ENCODE assay signal across 2 cellular contexts in the genomic region with DNA sequence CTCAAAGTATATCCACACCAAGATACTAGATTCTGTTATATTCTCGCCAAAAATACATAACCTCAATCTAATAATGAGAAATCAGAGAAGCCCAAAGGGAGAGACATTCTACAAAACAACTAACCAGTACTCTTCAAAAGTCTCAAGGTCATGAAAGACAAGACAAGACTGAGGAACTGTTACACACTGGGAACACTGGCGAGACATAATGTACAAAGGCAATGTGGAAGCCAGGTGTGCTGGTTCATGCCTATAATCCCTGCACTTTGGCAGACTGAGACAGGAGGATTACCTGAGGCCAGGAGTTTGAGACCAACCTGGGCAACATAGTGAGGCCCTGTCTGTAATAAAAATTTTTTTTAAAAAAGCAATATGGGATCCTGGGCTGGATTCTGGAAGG.
TF ChIP-seq lines count a peak whose summit lies in the region.

No MANE protein-coding gene starts in this region.

TF ChIP-seq in SK-N-SH, 30 proteins besides CTCF, POLR2A, EP300 and RAD21 (continued from another document):
- TF ChIP-seq TAF1 (IDR thresholded peaks at IDR 0.05; ENCODE audit: borderline replicate concordance, low read depth, low read length), result no peak
- no peak for TF ChIP-seq GATA2 (CRISPR knock-in tag; IDR thresholded peaks at IDR 0.05)
- no peak for TF ChIP-seq MXI1 (IDR thresholded peaks at IDR 0.05; ENCODE audit: low read depth, low read length)
- no peak for TF ChIP-seq EZH2phosphoT487 (IDR thresholded peaks at IDR 0.05; ENCODE audit: borderline replicate concordance, low read depth)
- TF ChIP-seq NRF1 (IDR thresholded peaks at IDR 0.05; ENCODE audit: low read depth, low read length), result no peak
- no peak for TF ChIP-seq RFX5 (IDR thresholded peaks at IDR 0.05; ENCODE audit: low read length)
- TF ChIP-seq, protein P1, sequence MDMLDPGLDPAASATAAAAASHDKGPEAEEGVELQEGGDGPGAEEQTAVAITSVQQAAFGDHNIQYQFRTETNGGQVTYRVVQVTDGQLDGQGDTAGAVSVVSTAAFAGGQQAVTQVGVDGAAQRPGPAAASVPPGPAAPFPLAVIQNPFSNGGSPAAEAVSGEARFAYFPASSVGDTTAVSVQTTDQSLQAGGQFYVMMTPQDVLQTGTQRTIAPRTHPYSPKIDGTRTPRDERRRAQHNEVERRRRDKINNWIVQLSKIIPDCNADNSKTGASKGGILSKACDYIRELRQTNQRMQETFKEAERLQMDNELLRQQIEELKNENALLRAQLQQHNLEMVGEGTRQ (IDR thresholded peaks at IDR 0.05; ENCODE audit: borderline replicate concordance, low read depth, low read length), result no peak
- no peak for TF ChIP-seq FOSL2 (IDR thresholded peaks at IDR 0.05; ENCODE audit: borderline replicate concordance, low read depth)
- no peak for TF ChIP-seq NFIC (IDR thresholded peaks at IDR 0.05; ENCODE audit: borderline replicate concordance)
- TF ChIP-seq, protein P2, sequence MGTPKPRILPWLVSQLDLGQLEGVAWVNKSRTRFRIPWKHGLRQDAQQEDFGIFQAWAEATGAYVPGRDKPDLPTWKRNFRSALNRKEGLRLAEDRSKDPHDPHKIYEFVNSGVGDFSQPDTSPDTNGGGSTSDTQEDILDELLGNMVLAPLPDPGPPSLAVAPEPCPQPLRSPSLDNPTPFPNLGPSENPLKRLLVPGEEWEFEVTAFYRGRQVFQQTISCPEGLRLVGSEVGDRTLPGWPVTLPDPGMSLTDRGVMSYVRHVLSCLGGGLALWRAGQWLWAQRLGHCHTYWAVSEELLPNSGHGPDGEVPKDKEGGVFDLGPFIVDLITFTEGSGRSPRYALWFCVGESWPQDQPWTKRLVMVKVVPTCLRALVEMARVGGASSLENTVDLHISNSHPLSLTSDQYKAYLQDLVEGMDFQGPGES (IDR thresholded peaks at IDR 0.05; ENCODE audit: low read depth, low read length), result no peak
- no peak for TF ChIP-seq GABPA (IDR thresholded peaks at IDR 0.05; ENCODE audit: low read depth)
- no peak for TF ChIP-seq TEAD4 (IDR thresholded peaks at IDR 0.05; ENCODE audit: borderline replicate concordance, insufficient read depth)
- TF ChIP-seq JUND (IDR thresholded peaks at IDR 0.05), result no peak
- no peak for TF ChIP-seq SIN3A (IDR thresholded peaks at IDR 0.05; ENCODE audit: borderline replicate concordance, low read depth, low read length)
- TF ChIP-seq TCF12 (IDR thresholded peaks at IDR 0.05), result no peak

TF ChIP-seq in SK-N-SH treated with all-trans-retinoic acid at 6 μM for 48 hours, 23 proteins besides CTCF, POLR2A, EP300 and RAD21:
- TF ChIP-seq, protein P3, sequence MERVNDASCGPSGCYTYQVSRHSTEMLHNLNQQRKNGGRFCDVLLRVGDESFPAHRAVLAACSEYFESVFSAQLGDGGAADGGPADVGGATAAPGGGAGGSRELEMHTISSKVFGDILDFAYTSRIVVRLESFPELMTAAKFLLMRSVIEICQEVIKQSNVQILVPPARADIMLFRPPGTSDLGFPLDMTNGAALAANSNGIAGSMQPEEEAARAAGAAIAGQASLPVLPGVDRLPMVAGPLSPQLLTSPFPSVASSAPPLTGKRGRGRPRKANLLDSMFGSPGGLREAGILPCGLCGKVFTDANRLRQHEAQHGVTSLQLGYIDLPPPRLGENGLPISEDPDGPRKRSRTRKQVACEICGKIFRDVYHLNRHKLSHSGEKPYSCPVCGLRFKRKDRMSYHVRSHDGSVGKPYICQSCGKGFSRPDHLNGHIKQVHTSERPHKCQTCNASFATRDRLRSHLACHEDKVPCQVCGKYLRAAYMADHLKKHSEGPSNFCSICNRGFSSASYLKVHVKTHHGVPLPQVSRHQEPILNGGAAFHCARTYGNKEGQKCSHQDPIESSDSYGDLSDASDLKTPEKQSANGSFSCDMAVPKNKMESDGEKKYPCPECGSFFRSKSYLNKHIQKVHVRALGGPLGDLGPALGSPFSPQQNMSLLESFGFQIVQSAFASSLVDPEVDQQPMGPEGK (CRISPR knock-in tag; IDR thresholded peaks at IDR 0.05; ENCODE audit: borderline replicate concordance), result no peak
- TF ChIP-seq ZNF70 (CRISPR knock-in tag; IDR thresholded peaks at IDR 0.05) (no peak), ESRRG (CRISPR knock-in tag; IDR thresholded peaks at IDR 0.05) (no peak), ZNF8 (CRISPR knock-in tag; IDR thresholded peaks at IDR 0.05) (no peak), ZFP30 (CRISPR knock-in tag; IDR thresholded peaks at IDR 0.05) (no peak), GLIS3 (CRISPR knock-in tag; IDR thresholded peaks at IDR 0.05) (no peak), ZC3H10 (CRISPR knock-in tag; IDR thresholded peaks at IDR 0.05) (no peak), CSDC2 (CRISPR knock-in tag; IDR thresholded peaks at IDR 0.05) (no peak), OSR1 (CRISPR knock-in tag; IDR thresholded peaks at IDR 0.05) (no peak), BACH2 (CRISPR knock-in tag; IDR thresholded peaks at IDR 0.05; ENCODE audit: borderline replicate concordance) (no peak), ARNTL (CRISPR knock-in tag; IDR thresholded peaks at IDR 0.05; ENCODE audit: borderline replicate concordance, low read depth) (no peak), PPARA (CRISPR knock-in tag; IDR thresholded peaks at IDR 0.05; ENCODE audit: borderline replicate concordance) (no peak), ZFP3 (CRISPR knock-in tag; IDR thresholded peaks at IDR 0.05) (no peak), ISL1 (CRISPR knock-in tag; IDR thresholded peaks at IDR 0.05) (no peak), RARB (CRISPR knock-in tag; IDR thresholded peaks at IDR 0.05) (no peak), TCF4 (CRISPR knock-in tag; IDR thresholded peaks at IDR 0.05; ENCODE audit: borderline replicate concordance) (no peak)
- TF ChIP-seq, protein P4, sequence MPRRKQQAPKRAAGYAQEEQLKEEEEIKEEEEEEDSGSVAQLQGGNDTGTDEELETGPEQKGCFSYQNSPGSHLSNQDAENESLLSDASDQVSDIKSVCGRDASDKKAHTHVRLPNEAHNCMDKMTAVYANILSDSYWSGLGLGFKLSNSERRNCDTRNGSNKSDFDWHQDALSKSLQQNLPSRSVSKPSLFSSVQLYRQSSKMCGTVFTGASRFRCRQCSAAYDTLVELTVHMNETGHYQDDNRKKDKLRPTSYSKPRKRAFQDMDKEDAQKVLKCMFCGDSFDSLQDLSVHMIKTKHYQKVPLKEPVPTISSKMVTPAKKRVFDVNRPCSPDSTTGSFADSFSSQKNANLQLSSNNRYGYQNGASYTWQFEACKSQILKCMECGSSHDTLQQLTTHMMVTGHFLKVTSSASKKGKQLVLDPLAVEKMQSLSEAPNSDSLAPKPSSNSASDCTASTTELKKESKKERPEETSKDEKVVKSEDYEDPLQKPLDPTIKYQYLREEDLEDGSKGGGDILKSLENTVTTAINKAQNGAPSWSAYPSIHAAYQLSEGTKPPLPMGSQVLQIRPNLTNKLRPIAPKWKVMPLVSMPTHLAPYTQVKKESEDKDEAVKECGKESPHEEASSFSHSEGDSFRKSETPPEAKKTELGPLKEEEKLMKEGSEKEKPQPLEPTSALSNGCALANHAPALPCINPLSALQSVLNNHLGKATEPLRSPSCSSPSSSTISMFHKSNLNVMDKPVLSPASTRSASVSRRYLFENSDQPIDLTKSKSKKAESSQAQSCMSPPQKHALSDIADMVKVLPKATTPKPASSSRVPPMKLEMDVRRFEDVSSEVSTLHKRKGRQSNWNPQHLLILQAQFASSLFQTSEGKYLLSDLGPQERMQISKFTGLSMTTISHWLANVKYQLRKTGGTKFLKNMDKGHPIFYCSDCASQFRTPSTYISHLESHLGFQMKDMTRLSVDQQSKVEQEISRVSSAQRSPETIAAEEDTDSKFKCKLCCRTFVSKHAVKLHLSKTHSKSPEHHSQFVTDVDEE (CRISPR knock-in tag; IDR thresholded peaks at IDR 0.05), result no peak
- TF ChIP-seq, protein P5, sequence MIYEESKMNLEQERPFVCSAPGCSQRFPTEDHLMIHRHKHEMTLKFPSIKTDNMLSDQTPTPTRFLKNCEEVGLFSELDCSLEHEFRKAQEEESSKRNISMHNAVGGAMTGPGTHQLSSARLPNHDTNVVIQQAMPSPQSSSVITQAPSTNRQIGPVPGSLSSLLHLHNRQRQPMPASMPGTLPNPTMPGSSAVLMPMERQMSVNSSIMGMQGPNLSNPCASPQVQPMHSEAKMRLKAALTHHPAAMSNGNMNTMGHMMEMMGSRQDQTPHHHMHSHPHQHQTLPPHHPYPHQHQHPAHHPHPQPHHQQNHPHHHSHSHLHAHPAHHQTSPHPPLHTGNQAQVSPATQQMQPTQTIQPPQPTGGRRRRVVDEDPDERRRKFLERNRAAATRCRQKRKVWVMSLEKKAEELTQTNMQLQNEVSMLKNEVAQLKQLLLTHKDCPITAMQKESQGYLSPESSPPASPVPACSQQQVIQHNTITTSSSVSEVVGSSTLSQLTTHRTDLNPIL (CRISPR knock-in tag; IDR thresholded peaks at IDR 0.05; ENCODE audit: low read depth), result no peak
- TF ChIP-seq, protein P6, sequence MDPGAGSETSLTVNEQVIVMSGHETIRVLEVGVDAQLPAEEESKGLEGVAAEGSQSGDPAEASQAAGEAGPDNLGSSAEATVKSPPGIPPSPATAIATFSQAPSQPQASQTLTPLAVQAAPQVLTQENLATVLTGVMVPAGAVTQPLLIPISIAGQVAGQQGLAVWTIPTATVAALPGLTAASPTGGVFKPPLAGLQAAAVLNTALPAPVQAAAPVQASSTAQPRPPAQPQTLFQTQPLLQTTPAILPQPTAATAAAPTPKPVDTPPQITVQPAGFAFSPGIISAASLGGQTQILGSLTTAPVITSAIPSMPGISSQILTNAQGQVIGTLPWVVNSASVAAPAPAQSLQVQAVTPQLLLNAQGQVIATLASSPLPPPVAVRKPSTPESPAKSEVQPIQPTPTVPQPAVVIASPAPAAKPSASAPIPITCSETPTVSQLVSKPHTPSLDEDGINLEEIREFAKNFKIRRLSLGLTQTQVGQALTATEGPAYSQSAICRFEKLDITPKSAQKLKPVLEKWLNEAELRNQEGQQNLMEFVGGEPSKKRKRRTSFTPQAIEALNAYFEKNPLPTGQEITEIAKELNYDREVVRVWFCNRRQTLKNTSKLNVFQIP (CRISPR knock-in tag; IDR thresholded peaks at IDR 0.05; ENCODE audit: borderline replicate concordance, low read depth), result no peak
- TF ChIP-seq, protein P7, sequence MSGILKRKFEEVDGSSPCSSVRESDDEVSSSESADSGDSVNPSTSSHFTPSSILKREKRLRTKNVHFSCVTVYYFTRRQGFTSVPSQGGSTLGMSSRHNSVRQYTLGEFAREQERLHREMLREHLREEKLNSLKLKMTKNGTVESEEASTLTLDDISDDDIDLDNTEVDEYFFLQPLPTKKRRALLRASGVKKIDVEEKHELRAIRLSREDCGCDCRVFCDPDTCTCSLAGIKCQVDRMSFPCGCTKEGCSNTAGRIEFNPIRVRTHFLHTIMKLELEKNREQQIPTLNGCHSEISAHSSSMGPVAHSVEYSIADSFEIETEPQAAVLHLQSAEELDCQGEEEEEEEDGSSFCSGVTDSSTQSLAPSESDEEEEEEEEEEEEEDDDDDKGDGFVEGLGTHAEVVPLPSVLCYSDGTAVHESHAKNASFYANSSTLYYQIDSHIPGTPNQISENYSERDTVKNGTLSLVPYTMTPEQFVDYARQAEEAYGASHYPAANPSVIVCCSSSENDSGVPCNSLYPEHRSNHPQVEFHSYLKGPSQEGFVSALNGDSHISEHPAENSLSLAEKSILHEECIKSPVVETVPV (CRISPR knock-in tag; IDR thresholded peaks at IDR 0.05), result no peak
